ENCODE assay signal across 8 cellular contexts in genomic region chr17:45021607-45022287, GRCh38. TPM values are rescaled to one million over a fixed set of nuclear protein-coding genes. Genes with fewer than 3 reads are reported as not detected.
DNase-seq lines count a peak whose midpoint lies in the region; ATAC-seq and TF ChIP-seq lines count a peak whose summit lies in the region.

No MANE protein-coding gene starts in this region.

- peak; percentile 62 for ATAC-seq in HG02759 (IDR thresholded peaks at IDR 0.05; ENCODE audit: unreplicated experiment)
- ATAC-seq in GM19467 (IDR thresholded peaks at IDR 0.05; ENCODE audit: unreplicated experiment): no peak

- peaks cover 16% of the 10 kb centered on the region for H3K27me3 Mint-ChIP-seq in endothelial cell (ENCODE audit: unreplicated experiment)

- peak; percentile 96 for TF ChIP-seq CTCF in endothelial cell (IDR thresholded peaks at IDR 0.05; ENCODE audit: unreplicated experiment)

- DNase-seq in COLO668 (lab: John Stamatoyannopoulos, UW; ENCODE audit: unreplicated experiment) (peak; percentile 76), NOMO-1 (lab: John Stamatoyannopoulos, UW; ENCODE audit: unreplicated experiment in 2 of 2) (peak; percentile 41 to 59), activated T-cell treated with anti-CD3 and anti-CD28 coated beads for 1 hour (ENCODE audit: low read depth) (peak; percentile 59), endothelial cell (ENCODE audit: low spot score) (peak; percentile 88), mucosa of gallbladder (ENCODE audit: low spot score) (peak; percentile 53)
- DNase-seq in stimulated activated CD8-positive, alpha-beta memory T cell treated with anti-CD3 and anti-CD28 coated beads, Interleukin-4, amount 100 ng/mL, for 48 hours: peak; percentile 82

- H3K36me3 Mint-ChIP-seq in endothelial cell (ENCODE audit: low read depth, unreplicated experiment): peaks cover 5% of the 10 kb centered on the region

- no peaks in the 10 kb centered on the region for H3K9me3 Mint-ChIP-seq in endothelial cell (ENCODE audit: unreplicated experiment)

- peak overlapping the region; percentile 65 for H3K4me3 Mint-ChIP-seq in endothelial cell (ENCODE audit: unreplicated experiment)

- H3K27ac Mint-ChIP-seq in endothelial cell (ENCODE audit: unreplicated experiment): no peak overlapping the region

- H3K4me1 Mint-ChIP-seq in endothelial cell (ENCODE audit: unreplicated experiment): peaks cover 17% of the 10 kb centered on the region

RNA-seq across cellular contexts. Expression of gene DCAKD, which starts 29.7 kb away (rescaled TPM):
- total RNA-seq in endothelial cell (ENCODE audit: unreplicated experiment) (29.2 TPM), mucosa of gallbladder (38.3 TPM)

RNA-seq across cellular contexts. Expression of gene NMT1, which starts 39.4 kb away (rescaled TPM):
- 85.8 TPM for total RNA-seq in endothelial cell (ENCODE audit: unreplicated experiment)
- 109 TPM for total RNA-seq in mucosa of gallbladder

RNA-seq across cellular contexts. Expression of gene C1QL1, which starts 53.6 kb away (rescaled TPM):
- not detected for total RNA-seq in endothelial cell (ENCODE audit: unreplicated experiment)
- 3.2 TPM for total RNA-seq in mucosa of gallbladder
